In genomic region chr19:43457809-43458208, GRCh38 we compare ENCODE assay signal across 17 cellular contexts. TPM values are rescaled to one million over a fixed set of nuclear protein-coding genes. Genes with fewer than 3 reads are reported as not detected.
A peak's percentile ranks its signal among the peaks of the same experiment; 100 is the strongest.
DNase-seq lines count a peak whose midpoint lies in the region; ATAC-seq, FAIRE-seq and TF ChIP-seq lines count a peak whose summit lies in the region.
"Had no signal": no experiment of that assay in that cellular context is flagged by ENCODE, and none has a peak within 500 bp of the region (broad histone marks: within the 10 kb centered on the region; RNA-seq: fewer than 3 reads in every experiment).

No MANE protein-coding gene starts in this region.

- H3K9me3 ChIP-seq in K562 (replicated peaks; ENCODE audit: control insufficient read depth, insufficient read depth, low read depth, low read length), result no peaks in the 10 kb centered on the region

- H3K4me1 ChIP-seq in K562 (replicated peaks in 1 of 2; ENCODE audit: control insufficient read depth in 2 of 2, insufficient read depth in 2 of 2, low read length in 2 of 2), result peaks cover 7 to 11% of the 10 kb centered on the region in 2 experiments; a peak in 3 of 5 replicates
- H3K4me1 ChIP-seq in foreskin keratinocyte, result peaks cover 17% of the 10 kb centered on the region

- peak overlapping the region in 1 of 2 experiments; percentile 62; a peak in 1 of 4 replicates for H3K9ac ChIP-seq in K562 (ENCODE audit: insufficient read depth in 1 of 2, low read depth in 2 of 2, low read length in 2 of 2)
- H3K9ac ChIP-seq: BLaER1 treated with 17β-estradiol and CSF1 and Interleukin-3, amounts not matched to agents 10 nM and 100 nM; GM23248 had no signal

- no peaks in the 10 kb centered on the region for H3K36me3 ChIP-seq in K562 (ENCODE audit: control insufficient read depth, insufficient read depth, low read length)
- H3K36me3 ChIP-seq: BLaER1 treated with 17β-estradiol and CSF1 and Interleukin-3, amounts not matched to agents 10 nM and 100 nM had no signal

- DNase-seq in NCI-H82 treated with DMSO at 0.1 percent for 48 hours (lab: John Stamatoyannopoulos, UW; ENCODE audit: unreplicated experiment) (peak; percentile 15), NCI-H82 (lab: John Stamatoyannopoulos, UW) (no peak), K562 (ENCODE audit: extremely low read depth in 1 of 4, low spot score in 3 of 4) (peak in 2 of 4 experiments; percentile 51), foreskin keratinocyte (no peak), omental fat pad (ENCODE audit: low spot score) (no peak), dedifferentiated amniotic fluid mesenchymal stem cell (ENCODE audit: extremely low spot score) (no peak)
- no peak for DNase-seq in activated naive CD8-positive, alpha-beta T cell treated with anti-CD3 and anti-CD28 coated beads for 36 hours
- DNase-seq: ACHN; CD4-positive, CD25-positive, alpha-beta regulatory T cell; DMS53; GF-D8; GM23248 had no signal

- 15% methylated on average over 4 of the region's 4 CpGs for WGBS in K562 (ENCODE audit: insufficient coverage, low coverage, missing lambda C conversion rate)

- in situ Hi-C loops in K562 (cut with MboI), result no loop called here

- H3K79me2 ChIP-seq in K562 (ENCODE audit: control insufficient read depth, insufficient read depth, low read length), result no peaks in the 10 kb centered on the region

- no peak for TF ChIP-seq RAD21 in K562 (CRISPR knock-in tag; conservative IDR thresholded peaks at IDR 0.05 in 1 of 2, IDR thresholded peaks at IDR 0.05 in 1 of 2)

- no peaks in the 10 kb centered on the region for H4K20me1 ChIP-seq in K562 (replicated peaks; ENCODE audit: control insufficient read depth, insufficient read depth, low read length)
- H4K20me1 ChIP-seq: BLaER1 treated with 17β-estradiol and CSF1 and Interleukin-3, amounts not matched to agents 10 nM and 100 nM had no signal

- H3K36me3 Mint-ChIP-seq in activated naive CD8-positive, alpha-beta T cell treated with anti-CD3 and anti-CD28 coated beads for 36 hours, result peaks cover 10% of the 10 kb centered on the region

- no peak for TF ChIP-seq CTCF in K562 (IDR thresholded peaks at IDR 0.05 in 2 of 3, conservative IDR thresholded peaks at IDR 0.05 in 1 of 3; ENCODE audit: insufficient read depth in 2 of 3, low read depth in 1 of 3, low read length in 3 of 3)
- no peak for TF ChIP-seq CTCF in foreskin keratinocyte (conservative IDR thresholded peaks at IDR 0.05)
- TF ChIP-seq CTCF in omental fat pad (IDR thresholded peaks at IDR 0.05), result no peak

- POLR2A ChIA-PET in K562 (lab: Yijun Ruan, JAX), result interaction anchor here (0.6 to 1.2 kb wide), 3 partner anchors 9 to 802 kb away, joined by 3 to 4 read pairs (median 3); no protein-coding TSS in a partner anchor

- no peaks in the 10 kb centered on the region for H3K9me3 Mint-ChIP-seq in activated naive CD8-positive, alpha-beta T cell treated with anti-CD3 and anti-CD28 coated beads for 36 hours
- H3K9me3 Mint-ChIP-seq: CD4-positive, CD25-positive, alpha-beta regulatory T cell had no signal

- no peak overlapping the region for H3K4me2 ChIP-seq in K562 (ENCODE audit: insufficient read depth, low read length)

- no TSS peak for BruUV-seq in K562 (replicated peaks; lab: Mats Ljungman, UMichigan)

- no peaks in the 10 kb centered on the region for H3K27me3 Mint-ChIP-seq in activated naive CD8-positive, alpha-beta T cell treated with anti-CD3 and anti-CD28 coated beads for 36 hours

- H3K27me3 ChIP-seq in K562 (ENCODE audit: control insufficient read depth in 2 of 2, insufficient read depth in 2 of 2, low read length in 2 of 2), result peaks cover 17 to 18% of the 10 kb centered on the region in 2 experiments; a peak in 4 of 5 replicates
- H3K27me3 ChIP-seq in foreskin keratinocyte, result no peaks in the 10 kb centered on the region
- H3K27me3 ChIP-seq: BLaER1 treated with 17β-estradiol and CSF1 and Interleukin-3, amounts not matched to agents 10 nM and 100 nM had no signal

- peaks cover 18% of the 10 kb centered on the region for H3K4me1 Mint-ChIP-seq in activated naive CD8-positive, alpha-beta T cell treated with anti-CD3 and anti-CD28 coated beads for 36 hours

- intact Hi-C loops in K562 (cut with micrococcal nuclease), result no loop called here

- TF ChIP-seq EP300 in K562 (IDR thresholded peaks at IDR 0.05; ENCODE audit: low read length), result no peak

- peak; percentile 80 for FAIRE-seq in K562 (lab: Jason Lieb, UNC)
- FAIRE-seq: H54 had no signal

- no peak overlapping the region for H3K4me3 Mint-ChIP-seq in activated naive CD8-positive, alpha-beta T cell treated with anti-CD3 and anti-CD28 coated beads for 36 hours
- H3K4me3 Mint-ChIP-seq: CD4-positive, CD25-positive, alpha-beta regulatory T cell had no signal

- no peaks in the 10 kb centered on the region for H3K9me1 ChIP-seq in K562 (ENCODE audit: control insufficient read depth, insufficient read depth, low read length)

- H3K27ac Mint-ChIP-seq in activated naive CD8-positive, alpha-beta T cell treated with anti-CD3 and anti-CD28 coated beads for 36 hours, result no peak overlapping the region

- peak overlapping the region; percentile 62 for H2AFZ ChIP-seq in K562 (ENCODE audit: low read depth, low read length)
- H2AFZ ChIP-seq: GM23248 had no signal

- no peak overlapping the region for H3K4me3 ChIP-seq in K562
- H3K4me3 ChIP-seq: BLaER1 treated with 17β-estradiol and CSF1 and Interleukin-3, amounts not matched to agents 10 nM and 100 nM; GM23248 had no signal

- no peak for TF ChIP-seq POLR2A in K562 (conservative IDR thresholded peaks at IDR 0.05)

- peak; percentile 71 for ATAC-seq in K562
- ATAC-seq in foreskin keratinocyte, result no peak
- no peak for ATAC-seq in SK-N-SH treated with all-trans-retinoic acid at 6 μM for 48 hours
- ATAC-seq in omental fat pad (ENCODE audit: low FRiP score), result no peak
- ATAC-seq: HCT116 had no signal

- H3K27ac ChIP-seq in K562 (ENCODE audit: extremely low read depth, low read depth, low read length) (no peak overlapping the region), foreskin keratinocyte (peak overlapping the region; percentile 43)
- H3K27ac ChIP-seq: 22Rv1; BLaER1 treated with 17β-estradiol and CSF1 and Interleukin-3, amounts not matched to agents 10 nM and 100 nM; GM23248 had no signal

- CTCF ChIA-PET in K562 (lab: Yijun Ruan, JAX; ENCODE audit: low intra/inter-chr PET ratio), result no interaction called here

RNA-seq across cellular contexts. Expression of gene LYPD3, which starts 7.6 kb away (rescaled TPM):
- 0.81 TPM in 1 of 2 replicates, not detected in the other for total RNA-seq in K562 (2011; cell fraction: chromatin; rRNA removed; ENCODE audit: low replicate concordance)
- total RNA-seq in K562 (2011; cell fraction: nucleolus; rRNA removed), result 0.26 and 0.67 TPM in 2 replicates
- 0.44 TPM in 1 of 2 replicates, not detected in the other for total RNA-seq in K562 (2011; cell fraction: nucleoplasm; rRNA removed)
- total RNA-seq in K562 (2014; rRNA removed) (0.18 and 0.20 TPM in 2 replicates), K562 (2014; rRNA removed; fragmentation: Illumina TruSeq; extraction: Trizol) (not detected in 2 replicates), K562 (2015; rRNA removed; fragmentation: Illumina TruSeq; extraction: Trizol) (0.22 TPM in 1 of 2 replicates, not detected in the other), K562 (2021) (0.31 and 0.33 TPM in 2 replicates), foreskin keratinocyte (16.3 and 18.0 TPM in 2 replicates), omental fat pad (10 to 100 TPM in 1 of 4 donors, 1 to 10 TPM in 1, under 1 TPM in 1, not detected in 1; 0.47 to 26.4 (median 1.9) TPM)
- polyA plus RNA-seq in K562 (2011; rRNA removed) (0.28 and 0.64 TPM in 2 replicates), K562 (2014; fragmentation: Illumina TruSeq; extraction: Trizol) (0.26 and 0.27 TPM in 2 replicates), K562 (2014; fragmentation: Nextera tagmentation; extraction: Ambion mirVana) (under 1 TPM; 0.04 to 0.06 TPM), K562 (2014; rRNA removed) (0.17 and 0.19 TPM in 2 replicates), foreskin keratinocyte (31.8 and 43.1 TPM in 2 replicates)
- 0.74 and 2.1 TPM in 2 replicates for polyA plus RNA-seq in K562 (2011; cell fraction: cytosol; rRNA removed)
- polyA plus RNA-seq in K562 (2011; cell fraction: nucleus; rRNA removed), result 1.2 and 1.6 TPM in 2 replicates
- 0.51 and 0.73 TPM in 2 replicates for polyA plus RNA-seq in K562 (2012)
- 0.11 and 0.12 TPM in 2 replicates for polyA minus RNA-seq in K562 (2011; rRNA and poly(A)+ RNA removed)
- not detected in 2 replicates for polyA minus RNA-seq in K562 (2011; cell fraction: cytosol; rRNA and poly(A)+ RNA removed)
- polyA minus RNA-seq in K562 (2011; cell fraction: nucleus; rRNA and poly(A)+ RNA removed), result 0.56 and 0.67 TPM in 2 replicates
- 1 to 10 TPM; 5.2 to 5.3 TPM for total RNA-seq in activated naive CD8-positive, alpha-beta T cell treated with anti-CD3 and anti-CD28 coated beads for 36 hours
- total RNA-seq: GM23248 had no signal

RNA-seq across cellular contexts. Expression of gene TEX101, which starts 43.1 kb away (rescaled TPM):
- total RNA-seq in K562 (2011; cell fraction: chromatin; rRNA removed; ENCODE audit: low replicate concordance), result not detected in 2 replicates
- total RNA-seq in K562 (2011; cell fraction: nucleolus; rRNA removed), result not detected in 2 replicates
- total RNA-seq in K562 (2011; cell fraction: nucleoplasm; rRNA removed), result not detected in 2 replicates
- total RNA-seq in K562 (2014; rRNA removed) (not detected in 2 replicates), K562 (2014; rRNA removed; fragmentation: Illumina TruSeq; extraction: Trizol) (not detected in 2 replicates), K562 (2015; rRNA removed; fragmentation: Illumina TruSeq; extraction: Trizol) (not detected in 2 replicates), K562 (2021) (not detected in 2 replicates), foreskin keratinocyte (not detected in 2 replicates), omental fat pad (not detected)
- polyA plus RNA-seq in K562 (2011; rRNA removed) (not detected in 2 replicates), K562 (2014; fragmentation: Illumina TruSeq; extraction: Trizol) (not detected in 2 replicates), K562 (2014; fragmentation: Nextera tagmentation; extraction: Ambion mirVana) (under 1 TPM; 0.10 to 0.14 TPM), K562 (2014; rRNA removed) (0.36 TPM in 1 of 2 replicates, not detected in the other), foreskin keratinocyte (not detected in 2 replicates)
- 0.07 TPM in 1 of 2 replicates, not detected in the other for polyA plus RNA-seq in K562 (2011; cell fraction: cytosol; rRNA removed)
- polyA plus RNA-seq in K562 (2011; cell fraction: nucleus; rRNA removed), result not detected in 2 replicates
- 0.25 TPM in 1 of 2 replicates, not detected in the other for polyA plus RNA-seq in K562 (2012)
- not detected in 2 replicates for polyA minus RNA-seq in K562 (2011; rRNA and poly(A)+ RNA removed)
- polyA minus RNA-seq in K562 (2011; cell fraction: cytosol; rRNA and poly(A)+ RNA removed), result not detected in 2 replicates
- not detected in 2 replicates for polyA minus RNA-seq in K562 (2011; cell fraction: nucleus; rRNA and poly(A)+ RNA removed)
- not detected for total RNA-seq in activated naive CD8-positive, alpha-beta T cell treated with anti-CD3 and anti-CD28 coated beads for 36 hours
- total RNA-seq: CD4-positive, CD25-positive, alpha-beta regulatory T cell; GM23248 had no signal
- polyA plus RNA-seq: CD4-positive, CD25-positive, alpha-beta regulatory T cell; GM23248 had no signal

RNA-seq across cellular contexts. Expression of gene PHLDB3, which starts 46.7 kb away (rescaled TPM):
- total RNA-seq in K562 (2011; cell fraction: chromatin; rRNA removed; ENCODE audit: low replicate concordance), result 14.2 and 34.8 TPM in 2 replicates
- total RNA-seq in K562 (2011; cell fraction: nucleolus; rRNA removed), result 26.8 and 32.0 TPM in 2 replicates
- total RNA-seq in K562 (2011; cell fraction: nucleoplasm; rRNA removed), result 21.6 and 22.4 TPM in 2 replicates
- 23.5 and 28.0 TPM in 2 replicates for total RNA-seq in K562 (2014; rRNA removed)
- 1.1 and 1.6 TPM in 2 replicates for total RNA-seq in K562 (2014; rRNA removed; fragmentation: Illumina TruSeq; extraction: Trizol)
- total RNA-seq in K562 (2015; rRNA removed; fragmentation: Illumina TruSeq; extraction: Trizol), result 5.4 and 6.4 TPM in 2 replicates
- total RNA-seq in K562 (2021), result 11.8 and 12.7 TPM in 2 replicates
- polyA plus RNA-seq in K562 (2011; rRNA removed), result 3.5 and 6.1 TPM in 2 replicates
- 4.1 and 7.2 TPM in 2 replicates for polyA plus RNA-seq in K562 (2011; cell fraction: cytosol; rRNA removed)
- 14.5 and 21.6 TPM in 2 replicates for polyA plus RNA-seq in K562 (2011; cell fraction: nucleus; rRNA removed)
- 6.0 and 10.5 TPM in 2 replicates for polyA plus RNA-seq in K562 (2012)
- polyA plus RNA-seq in K562 (2014; fragmentation: Illumina TruSeq; extraction: Trizol), result 3.9 and 6.7 TPM in 2 replicates
- polyA plus RNA-seq in K562 (2014; fragmentation: Nextera tagmentation; extraction: Ambion mirVana), result under 1 TPM; 0.04 to 0.06 TPM
- polyA plus RNA-seq in K562 (2014; rRNA removed), result 5.2 and 11.4 TPM in 2 replicates
- 2.2 and 2.6 TPM in 2 replicates for polyA minus RNA-seq in K562 (2011; rRNA and poly(A)+ RNA removed)
- polyA minus RNA-seq in K562 (2011; cell fraction: cytosol; rRNA and poly(A)+ RNA removed), result 6.7 and 8.9 TPM in 2 replicates
- 11.0 and 13.3 TPM in 2 replicates for polyA minus RNA-seq in K562 (2011; cell fraction: nucleus; rRNA and poly(A)+ RNA removed)
- total RNA-seq in foreskin keratinocyte, result 14.8 and 15.4 TPM in 2 replicates
- 9.8 and 11.2 TPM in 2 replicates for polyA plus RNA-seq in foreskin keratinocyte
- total RNA-seq in omental fat pad, result 1 to 10 TPM; 2.0 to 8.7 (median 3.9) TPM
- total RNA-seq in activated naive CD8-positive, alpha-beta T cell treated with anti-CD3 and anti-CD28 coated beads for 36 hours, result 10 to 100 TPM; 12.7 to 13.1 TPM
